In the genomic region with DNA sequence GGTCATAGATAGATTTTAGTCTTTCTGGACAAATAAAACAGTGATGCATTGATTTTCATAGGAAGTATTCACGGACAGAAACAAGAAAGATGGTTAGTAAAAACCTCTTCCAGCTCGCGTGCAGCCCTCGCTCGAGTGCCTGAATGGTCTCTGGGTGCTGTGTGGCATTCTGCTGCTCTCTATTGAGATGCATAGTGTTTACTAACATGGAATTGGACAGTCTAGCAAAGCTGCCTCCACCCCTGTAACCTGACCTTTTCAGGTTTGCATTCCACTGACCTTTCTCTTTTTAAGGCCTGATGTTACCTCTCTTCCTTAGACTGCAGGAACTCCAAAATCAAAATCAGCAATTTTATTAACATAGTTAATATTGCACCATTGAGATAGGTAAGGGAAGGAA, we compare ENCODE assay signal across 23 cellular contexts.
"Had no signal": no experiment of that assay in that cellular context is flagged by ENCODE, and none has a peak within 500 bp of the region (broad histone marks: within the 10 kb centered on the region; RNA-seq: fewer than 3 reads in every experiment).

No MANE protein-coding gene starts in this region.

- H3K36me3 ChIP-seq: MG63, SJSA1 had no signal

- H3K4me1 ChIP-seq: SJSA1 had no signal

- H3K27me3 ChIP-seq: MG63, SJSA1 had no signal

- DNase-seq: IMR-90, Karpas-422, KG1, MG63, NCI-H1092, NCI-H1105 treated with DMSO at 0.1 percent for 48 hours, NCI-H1417 treated with DMSO at 0.1 percent for 48 hours, NCI-H146, NCI-H1694 treated with DMSO at 0.1 percent for 48 hours, NCI-H1930, NCI-H2081, NCI-H2107, NCI-H2227 treated with DMSO at 0.1 percent for 48 hours, NCI-H524, NCI-H526 treated with DMSO at 0.1 percent for 48 hours, NCI-H748 treated with DMSO at 0.1 percent for 48 hours, Right ventricle myocardium superior, RPMI8226, SIG-M5 had no signal

- FAIRE-seq: HepG2, RCC 7860 had no signal

- H3K27ac ChIP-seq: SJSA1, SK-N-MC had no signal

- H3K9me3 ChIP-seq: MG63, SJSA1 had no signal

- H3K4me3 ChIP-seq: MG63, SJSA1, SK-N-MC had no signal
